In the genomic region with DNA sequence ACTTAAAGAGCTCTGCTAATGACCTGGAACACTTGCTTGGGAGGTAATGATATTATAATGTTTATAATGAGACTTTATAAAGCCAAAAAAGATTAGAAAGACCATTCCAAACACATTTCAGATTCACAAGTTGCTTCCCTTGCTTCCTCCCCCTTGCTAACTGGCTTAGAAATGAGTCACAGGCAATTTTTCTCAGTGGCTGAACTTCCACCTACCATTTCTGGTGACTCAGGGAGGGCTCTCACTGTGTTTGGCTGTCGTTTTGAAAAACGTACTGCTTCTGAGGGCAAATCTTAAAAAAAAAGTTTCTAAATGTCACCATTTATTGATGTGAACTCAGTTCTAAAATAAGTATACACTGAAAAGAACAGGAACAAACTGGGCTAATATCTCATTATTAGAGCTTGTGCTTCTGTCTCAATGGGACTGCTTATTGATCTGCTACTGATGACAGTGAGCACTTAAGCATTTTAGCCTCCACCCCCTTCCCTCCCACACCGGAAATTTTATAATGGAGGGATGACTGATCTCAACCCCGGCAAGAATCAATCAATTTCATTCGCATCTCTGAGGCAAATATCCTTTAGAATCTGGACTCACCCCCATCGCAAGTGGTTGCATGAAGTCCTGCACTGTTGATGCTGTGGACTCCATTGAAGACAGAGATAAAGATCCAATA, we compare ENCODE assay signal across 1 cellular context.
TF ChIP-seq lines count a peak whose summit lies in the region.

No MANE protein-coding gene starts in this region.

TF ChIP-seq in GM23338, 12 proteins besides CTCF, POLR2A, EP300 and RAD21 (continued from another document):
- TF ChIP-seq, protein P1, sequence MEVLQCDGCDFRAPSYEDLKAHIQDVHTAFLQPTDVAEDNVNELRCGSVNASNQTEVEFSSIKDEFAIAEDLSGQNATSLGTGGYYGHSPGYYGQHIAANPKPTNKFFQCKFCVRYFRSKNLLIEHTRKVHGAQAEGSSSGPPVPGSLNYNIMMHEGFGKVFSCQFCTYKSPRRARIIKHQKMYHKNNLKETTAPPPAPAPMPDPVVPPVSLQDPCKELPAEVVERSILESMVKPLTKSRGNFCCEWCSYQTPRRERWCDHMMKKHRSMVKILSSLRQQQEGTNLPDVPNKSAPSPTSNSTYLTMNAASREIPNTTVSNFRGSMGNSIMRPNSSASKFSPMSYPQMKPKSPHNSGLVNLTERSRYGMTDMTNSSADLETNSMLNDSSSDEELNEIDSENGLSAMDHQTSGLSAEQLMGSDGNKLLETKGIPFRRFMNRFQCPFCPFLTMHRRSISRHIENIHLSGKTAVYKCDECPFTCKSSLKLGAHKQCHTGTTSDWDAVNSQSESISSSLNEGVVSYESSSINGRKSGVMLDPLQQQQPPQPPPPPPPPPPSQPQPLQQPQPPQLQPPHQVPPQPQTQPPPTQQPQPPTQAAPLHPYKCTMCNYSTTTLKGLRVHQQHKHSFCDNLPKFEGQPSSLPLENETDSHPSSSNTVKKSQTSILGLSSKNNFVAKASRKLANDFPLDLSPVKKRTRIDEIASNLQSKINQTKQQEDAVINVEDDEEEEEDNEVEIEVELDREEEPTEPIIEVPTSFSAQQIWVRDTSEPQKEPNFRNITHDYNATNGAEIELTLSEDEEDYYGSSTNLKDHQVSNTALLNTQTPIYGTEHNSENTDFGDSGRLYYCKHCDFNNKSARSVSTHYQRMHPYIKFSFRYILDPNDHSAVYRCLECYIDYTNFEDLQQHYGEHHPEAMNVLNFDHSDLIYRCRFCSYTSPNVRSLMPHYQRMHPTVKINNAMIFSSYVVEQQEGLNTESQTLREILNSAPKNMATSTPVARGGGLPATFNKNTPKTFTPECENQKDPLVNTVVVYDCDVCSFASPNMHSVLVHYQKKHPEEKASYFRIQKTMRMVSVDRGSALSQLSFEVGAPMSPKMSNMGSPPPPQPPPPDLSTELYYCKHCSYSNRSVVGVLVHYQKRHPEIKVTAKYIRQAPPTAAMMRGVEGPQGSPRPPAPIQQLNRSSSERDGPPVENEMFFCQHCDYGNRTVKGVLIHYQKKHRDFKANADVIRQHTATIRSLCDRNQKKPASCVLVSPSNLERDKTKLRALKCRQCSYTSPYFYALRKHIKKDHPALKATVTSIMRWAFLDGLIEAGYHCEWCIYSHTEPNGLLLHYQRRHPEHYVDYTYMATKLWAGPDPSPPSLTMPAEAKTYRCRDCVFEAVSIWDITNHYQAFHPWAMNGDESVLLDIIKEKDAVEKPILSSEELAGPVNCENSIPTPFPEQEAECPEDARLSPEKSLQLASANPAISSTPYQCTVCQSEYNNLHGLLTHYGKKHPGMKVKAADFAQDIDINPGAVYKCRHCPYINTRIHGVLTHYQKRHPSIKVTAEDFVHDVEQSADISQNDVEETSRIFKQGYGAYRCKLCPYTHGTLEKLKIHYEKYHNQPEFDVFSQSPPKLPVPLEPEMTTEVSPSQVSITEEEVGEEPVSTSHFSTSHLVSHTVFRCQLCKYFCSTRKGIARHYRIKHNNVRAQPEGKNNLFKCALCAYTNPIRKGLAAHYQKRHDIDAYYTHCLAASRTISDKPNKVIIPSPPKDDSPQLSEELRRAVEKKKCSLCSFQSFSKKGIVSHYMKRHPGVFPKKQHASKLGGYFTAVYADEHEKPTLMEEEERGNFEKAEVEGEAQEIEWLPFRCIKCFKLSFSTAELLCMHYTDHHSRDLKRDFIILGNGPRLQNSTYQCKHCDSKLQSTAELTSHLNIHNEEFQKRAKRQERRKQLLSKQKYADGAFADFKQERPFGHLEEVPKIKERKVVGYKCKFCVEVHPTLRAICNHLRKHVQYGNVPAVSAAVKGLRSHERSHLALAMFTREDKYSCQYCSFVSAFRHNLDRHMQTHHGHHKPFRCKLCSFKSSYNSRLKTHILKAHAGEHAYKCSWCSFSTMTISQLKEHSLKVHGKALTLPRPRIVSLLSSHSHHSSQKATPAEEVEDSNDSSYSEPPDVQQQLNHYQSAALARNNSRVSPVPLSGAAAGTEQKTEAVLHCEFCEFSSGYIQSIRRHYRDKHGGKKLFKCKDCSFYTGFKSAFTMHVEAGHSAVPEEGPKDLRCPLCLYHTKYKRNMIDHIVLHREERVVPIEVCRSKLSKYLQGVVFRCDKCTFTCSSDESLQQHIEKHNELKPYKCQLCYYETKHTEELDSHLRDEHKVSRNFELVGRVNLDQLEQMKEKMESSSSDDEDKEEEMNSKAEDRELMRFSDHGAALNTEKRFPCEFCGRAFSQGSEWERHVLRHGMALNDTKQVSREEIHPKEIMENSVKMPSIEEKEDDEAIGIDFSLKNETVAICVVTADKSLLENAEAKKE (CRISPR knock-in tag; IDR thresholded peaks at IDR 0.05) = no peak
- TF ChIP-seq ZNF331 (CRISPR knock-in tag; IDR thresholded peaks at IDR 0.05; ENCODE audit: low read depth) (no peak), EZH2 (IDR thresholded peaks at IDR 0.05; ENCODE audit: low read depth, unreplicated experiment) (no peak), JUNB (IDR thresholded peaks at IDR 0.05; ENCODE audit: unreplicated experiment) (no peak), POLR2AphosphoS5 (IDR thresholded peaks at IDR 0.05; ENCODE audit: low read depth) (no peak), ZNF114 (CRISPR knock-in tag; IDR thresholded peaks at IDR 0.05) (no peak)
- TF ChIP-seq, protein P2, sequence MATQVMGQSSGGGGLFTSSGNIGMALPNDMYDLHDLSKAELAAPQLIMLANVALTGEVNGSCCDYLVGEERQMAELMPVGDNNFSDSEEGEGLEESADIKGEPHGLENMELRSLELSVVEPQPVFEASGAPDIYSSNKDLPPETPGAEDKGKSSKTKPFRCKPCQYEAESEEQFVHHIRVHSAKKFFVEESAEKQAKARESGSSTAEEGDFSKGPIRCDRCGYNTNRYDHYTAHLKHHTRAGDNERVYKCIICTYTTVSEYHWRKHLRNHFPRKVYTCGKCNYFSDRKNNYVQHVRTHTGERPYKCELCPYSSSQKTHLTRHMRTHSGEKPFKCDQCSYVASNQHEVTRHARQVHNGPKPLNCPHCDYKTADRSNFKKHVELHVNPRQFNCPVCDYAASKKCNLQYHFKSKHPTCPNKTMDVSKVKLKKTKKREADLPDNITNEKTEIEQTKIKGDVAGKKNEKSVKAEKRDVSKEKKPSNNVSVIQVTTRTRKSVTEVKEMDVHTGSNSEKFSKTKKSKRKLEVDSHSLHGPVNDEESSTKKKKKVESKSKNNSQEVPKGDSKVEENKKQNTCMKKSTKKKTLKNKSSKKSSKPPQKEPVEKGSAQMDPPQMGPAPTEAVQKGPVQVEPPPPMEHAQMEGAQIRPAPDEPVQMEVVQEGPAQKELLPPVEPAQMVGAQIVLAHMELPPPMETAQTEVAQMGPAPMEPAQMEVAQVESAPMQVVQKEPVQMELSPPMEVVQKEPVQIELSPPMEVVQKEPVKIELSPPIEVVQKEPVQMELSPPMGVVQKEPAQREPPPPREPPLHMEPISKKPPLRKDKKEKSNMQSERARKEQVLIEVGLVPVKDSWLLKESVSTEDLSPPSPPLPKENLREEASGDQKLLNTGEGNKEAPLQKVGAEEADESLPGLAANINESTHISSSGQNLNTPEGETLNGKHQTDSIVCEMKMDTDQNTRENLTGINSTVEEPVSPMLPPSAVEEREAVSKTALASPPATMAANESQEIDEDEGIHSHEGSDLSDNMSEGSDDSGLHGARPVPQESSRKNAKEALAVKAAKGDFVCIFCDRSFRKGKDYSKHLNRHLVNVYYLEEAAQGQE (IDR thresholded peaks at IDR 0.05; ENCODE audit: unreplicated experiment) = no peak
- TF ChIP-seq, protein P3, sequence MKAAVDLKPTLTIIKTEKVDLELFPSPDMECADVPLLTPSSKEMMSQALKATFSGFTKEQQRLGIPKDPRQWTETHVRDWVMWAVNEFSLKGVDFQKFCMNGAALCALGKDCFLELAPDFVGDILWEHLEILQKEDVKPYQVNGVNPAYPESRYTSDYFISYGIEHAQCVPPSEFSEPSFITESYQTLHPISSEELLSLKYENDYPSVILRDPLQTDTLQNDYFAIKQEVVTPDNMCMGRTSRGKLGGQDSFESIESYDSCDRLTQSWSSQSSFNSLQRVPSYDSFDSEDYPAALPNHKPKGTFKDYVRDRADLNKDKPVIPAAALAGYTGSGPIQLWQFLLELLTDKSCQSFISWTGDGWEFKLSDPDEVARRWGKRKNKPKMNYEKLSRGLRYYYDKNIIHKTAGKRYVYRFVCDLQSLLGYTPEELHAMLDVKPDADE (IDR thresholded peaks at IDR 0.05) = no peak
